Comparison of ENCODE assay signal across 24 cellular contexts in the genomic region with DNA sequence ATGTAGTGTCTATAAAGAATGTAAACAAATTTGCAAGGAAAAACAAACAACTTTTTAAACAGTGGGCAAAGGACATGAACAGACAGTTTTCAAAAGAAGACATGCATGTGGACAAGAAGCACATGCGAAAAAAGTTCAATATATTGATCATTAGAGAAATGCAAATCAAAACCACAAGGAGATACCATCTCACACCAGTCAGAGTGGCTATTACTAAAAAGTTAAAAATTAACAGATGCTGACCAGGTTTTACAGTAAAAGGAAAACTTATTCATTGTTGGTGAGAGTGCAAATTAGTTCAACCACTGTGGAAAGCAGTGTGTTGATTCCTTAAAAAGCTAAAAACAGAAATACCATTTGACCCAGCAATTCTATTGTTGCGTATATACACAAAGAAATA.
"Had no signal": no experiment of that assay in that cellular context is flagged by ENCODE, and none has a peak within 500 bp of the region (broad histone marks: within the 10 kb centered on the region; RNA-seq: fewer than 3 reads in every experiment).

No MANE protein-coding gene starts in this region.

- DNase-seq: activated CD4-positive, alpha-beta memory T cell treated with anti-CD3 and anti-CD28 coated beads, Interleukin-2, amount 10 ng/mL, durations not matched to agents 7 days and 5 days; activated CD4-positive, alpha-beta T cell treated with anti-CD3 and anti-CD28 coated beads for 1 hour; activated CD4-positive, alpha-beta T cell treated with anti-CD3 and anti-CD28 coated beads for 4 hours; activated CD4-positive, alpha-beta T cell treated with anti-CD3 and anti-CD28 coated beads, Interleukin-2, amount 10 ng/mL, durations not matched to agents 7 days and 5 days; activated CD4-positive, alpha-beta T cell treated with anti-CD3 and anti-CD28 coated beads, Interleukin-2, amount 50 U/mL, for 4 hours; activated CD8-positive, alpha-beta memory T cell treated with anti-CD3 and anti-CD28 coated beads, Interleukin-2, amount 50 U/mL, for 48 hours; activated gamma-delta T cell; activated naive CD4-positive, alpha-beta T cell; activated naive CD4-positive, alpha-beta T cell treated with anti-CD3 and anti-CD28 coated beads, Interleukin-2, amount 10 ng/mL, durations not matched to agents 7 days and 5 days; activated naive CD8-positive, alpha-beta T cell treated with anti-CD3 and anti-CD28 coated beads, Interleukin-2, amount 10 ng/mL, durations not matched to agents 7 days and 5 days; activated T-cell treated with anti-CD3 and anti-CD28 coated beads for 4 hours; activated T-cell treated with anti-CD3 and anti-CD28 coated beads, Interleukin-2, amount 50 U/mL, for 24 hours; activated T-cell treated with anti-CD3 and anti-CD28 coated beads, Interleukin-2, amount 50 U/mL, for 72 hours; central memory CD4-positive, alpha-beta T cell; cerebellar nuclear complex; colonic mucosa; effector memory CD4-positive, alpha-beta T cell; esophagus squamous epithelium; foreskin melanocyte; heart right ventricle; T-helper 17 cell; T1000 had no signal

- ATAC-seq: activated naive CD4-positive, alpha-beta T cell treated with anti-CD3 and anti-CD28 coated beads, Interleukin-2, amount 50 U/mL, for 72 hours; activated T-cell treated with anti-CD3 and anti-CD28 coated beads, Interleukin-2, amount 50 U/mL, for 72 hours; gastroesophageal sphincter; heart right ventricle; T-helper 17 cell had no signal
